In the genomic region with DNA sequence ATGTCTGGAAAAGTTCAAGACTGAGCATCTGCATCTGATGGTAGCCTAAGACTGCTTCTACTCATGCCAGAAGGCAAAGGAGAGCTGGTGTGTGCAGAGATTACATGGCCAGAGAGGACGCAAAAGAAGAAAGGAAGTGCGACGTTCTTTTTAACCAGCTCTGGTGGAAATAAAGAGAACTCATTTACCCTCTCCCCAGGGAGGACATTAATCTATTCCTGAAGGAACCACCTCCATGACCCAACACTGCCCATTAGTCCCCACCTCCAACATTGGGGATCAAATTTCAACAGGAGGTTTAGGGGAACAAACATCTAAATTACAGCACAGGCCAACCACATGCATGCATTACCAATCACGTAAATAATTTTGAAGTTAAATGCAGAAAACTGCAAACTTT, we compare ENCODE assay signal across 2 cellular contexts.
TF ChIP-seq lines count a peak whose summit lies in the region.

No MANE protein-coding gene starts in this region.

TF ChIP-seq in HCT116, 20 proteins besides CTCF, POLR2A, EP300 and RAD21:
- TF ChIP-seq SRF (IDR thresholded peaks at IDR 0.05; ENCODE audit: low read depth) (no peak), SIN3A (IDR thresholded peaks at IDR 0.05; ENCODE audit: low read depth) (no peak), POLR2AphosphoS5 (IDR thresholded peaks at IDR 0.05; ENCODE audit: low read depth, low read length) (no peak), CBX3 (IDR thresholded peaks at IDR 0.05; ENCODE audit: low read depth) (no peak), EZH2 (IDR thresholded peaks at IDR 0.05) (no peak), ZNF274 (IDR thresholded peaks at IDR 0.05; ENCODE audit: low read depth, low read length) (no peak), EGR1 (IDR thresholded peaks at IDR 0.05; ENCODE audit: low read depth) (no peak)
- TF ChIP-seq, protein P1, sequence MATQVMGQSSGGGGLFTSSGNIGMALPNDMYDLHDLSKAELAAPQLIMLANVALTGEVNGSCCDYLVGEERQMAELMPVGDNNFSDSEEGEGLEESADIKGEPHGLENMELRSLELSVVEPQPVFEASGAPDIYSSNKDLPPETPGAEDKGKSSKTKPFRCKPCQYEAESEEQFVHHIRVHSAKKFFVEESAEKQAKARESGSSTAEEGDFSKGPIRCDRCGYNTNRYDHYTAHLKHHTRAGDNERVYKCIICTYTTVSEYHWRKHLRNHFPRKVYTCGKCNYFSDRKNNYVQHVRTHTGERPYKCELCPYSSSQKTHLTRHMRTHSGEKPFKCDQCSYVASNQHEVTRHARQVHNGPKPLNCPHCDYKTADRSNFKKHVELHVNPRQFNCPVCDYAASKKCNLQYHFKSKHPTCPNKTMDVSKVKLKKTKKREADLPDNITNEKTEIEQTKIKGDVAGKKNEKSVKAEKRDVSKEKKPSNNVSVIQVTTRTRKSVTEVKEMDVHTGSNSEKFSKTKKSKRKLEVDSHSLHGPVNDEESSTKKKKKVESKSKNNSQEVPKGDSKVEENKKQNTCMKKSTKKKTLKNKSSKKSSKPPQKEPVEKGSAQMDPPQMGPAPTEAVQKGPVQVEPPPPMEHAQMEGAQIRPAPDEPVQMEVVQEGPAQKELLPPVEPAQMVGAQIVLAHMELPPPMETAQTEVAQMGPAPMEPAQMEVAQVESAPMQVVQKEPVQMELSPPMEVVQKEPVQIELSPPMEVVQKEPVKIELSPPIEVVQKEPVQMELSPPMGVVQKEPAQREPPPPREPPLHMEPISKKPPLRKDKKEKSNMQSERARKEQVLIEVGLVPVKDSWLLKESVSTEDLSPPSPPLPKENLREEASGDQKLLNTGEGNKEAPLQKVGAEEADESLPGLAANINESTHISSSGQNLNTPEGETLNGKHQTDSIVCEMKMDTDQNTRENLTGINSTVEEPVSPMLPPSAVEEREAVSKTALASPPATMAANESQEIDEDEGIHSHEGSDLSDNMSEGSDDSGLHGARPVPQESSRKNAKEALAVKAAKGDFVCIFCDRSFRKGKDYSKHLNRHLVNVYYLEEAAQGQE (IDR thresholded peaks at IDR 0.05; ENCODE audit: low read depth): no peak
- TF ChIP-seq, protein P2, sequence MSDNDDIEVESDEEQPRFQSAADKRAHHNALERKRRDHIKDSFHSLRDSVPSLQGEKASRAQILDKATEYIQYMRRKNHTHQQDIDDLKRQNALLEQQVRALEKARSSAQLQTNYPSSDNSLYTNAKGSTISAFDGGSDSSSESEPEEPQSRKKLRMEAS (IDR thresholded peaks at IDR 0.05): no peak

TF ChIP-seq in HepG2, 621 proteins besides CTCF, POLR2A, EP300 and RAD21:
- TF ChIP-seq SIX1 (CRISPR knock-in tag; IDR thresholded peaks at IDR 0.05; ENCODE audit: borderline replicate concordance) (peak; percentile 44; the same call in 1 of the 2 replicates), HIVEP1 (CRISPR knock-in tag; IDR thresholded peaks at IDR 0.05) (no peak)
